ENCODE assay signal across 2 cellular contexts in the genomic region with DNA sequence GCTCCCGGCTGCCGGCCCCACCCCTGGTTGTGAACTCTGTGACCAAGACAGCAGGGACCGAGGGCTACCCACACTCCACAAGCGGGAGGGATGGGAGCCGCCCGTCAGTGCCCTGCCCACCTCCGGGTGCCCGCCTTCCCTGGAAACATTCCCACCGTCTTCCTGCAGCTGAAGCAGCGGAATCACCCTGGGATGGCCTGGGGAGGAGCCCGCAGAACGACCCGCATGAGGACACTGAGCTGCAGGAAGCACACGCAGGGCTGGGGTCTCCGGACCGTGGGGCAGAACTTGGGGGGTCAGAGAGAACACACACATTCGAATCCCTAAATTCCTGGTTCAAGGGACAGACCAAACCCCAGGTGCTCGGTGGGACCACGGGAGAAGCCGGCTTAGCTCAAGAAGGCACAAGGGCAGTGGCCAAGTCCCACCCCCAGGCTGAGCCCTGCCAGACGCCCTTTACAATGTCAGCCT.
TF ChIP-seq lines count a peak whose summit lies in the region.

No MANE protein-coding gene starts in this region.

TF ChIP-seq in SK-N-SH, 30 proteins besides CTCF, POLR2A, EP300 and RAD21 (continued from another document):
- TF ChIP-seq, protein P1, sequence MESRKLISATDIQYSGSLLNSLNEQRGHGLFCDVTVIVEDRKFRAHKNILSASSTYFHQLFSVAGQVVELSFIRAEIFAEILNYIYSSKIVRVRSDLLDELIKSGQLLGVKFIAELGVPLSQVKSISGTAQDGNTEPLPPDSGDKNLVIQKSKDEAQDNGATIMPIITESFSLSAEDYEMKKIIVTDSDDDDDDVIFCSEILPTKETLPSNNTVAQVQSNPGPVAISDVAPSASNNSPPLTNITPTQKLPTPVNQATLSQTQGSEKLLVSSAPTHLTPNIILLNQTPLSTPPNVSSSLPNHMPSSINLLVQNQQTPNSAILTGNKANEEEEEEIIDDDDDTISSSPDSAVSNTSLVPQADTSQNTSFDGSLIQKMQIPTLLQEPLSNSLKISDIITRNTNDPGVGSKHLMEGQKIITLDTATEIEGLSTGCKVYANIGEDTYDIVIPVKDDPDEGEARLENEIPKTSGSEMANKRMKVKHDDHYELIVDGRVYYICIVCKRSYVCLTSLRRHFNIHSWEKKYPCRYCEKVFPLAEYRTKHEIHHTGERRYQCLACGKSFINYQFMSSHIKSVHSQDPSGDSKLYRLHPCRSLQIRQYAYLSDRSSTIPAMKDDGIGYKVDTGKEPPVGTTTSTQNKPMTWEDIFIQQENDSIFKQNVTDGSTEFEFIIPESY (IDR thresholded peaks at IDR 0.05; ENCODE audit: borderline replicate concordance, low read depth): no peak
- TF ChIP-seq, protein P2, sequence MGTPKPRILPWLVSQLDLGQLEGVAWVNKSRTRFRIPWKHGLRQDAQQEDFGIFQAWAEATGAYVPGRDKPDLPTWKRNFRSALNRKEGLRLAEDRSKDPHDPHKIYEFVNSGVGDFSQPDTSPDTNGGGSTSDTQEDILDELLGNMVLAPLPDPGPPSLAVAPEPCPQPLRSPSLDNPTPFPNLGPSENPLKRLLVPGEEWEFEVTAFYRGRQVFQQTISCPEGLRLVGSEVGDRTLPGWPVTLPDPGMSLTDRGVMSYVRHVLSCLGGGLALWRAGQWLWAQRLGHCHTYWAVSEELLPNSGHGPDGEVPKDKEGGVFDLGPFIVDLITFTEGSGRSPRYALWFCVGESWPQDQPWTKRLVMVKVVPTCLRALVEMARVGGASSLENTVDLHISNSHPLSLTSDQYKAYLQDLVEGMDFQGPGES (IDR thresholded peaks at IDR 0.05; ENCODE audit: low read depth, low read length): no peak
- no peak for TF ChIP-seq FOXJ3 (CRISPR knock-in tag; IDR thresholded peaks at IDR 0.05)
- TF ChIP-seq GATA2 (CRISPR knock-in tag; IDR thresholded peaks at IDR 0.05): no peak
- TF ChIP-seq, protein P3, sequence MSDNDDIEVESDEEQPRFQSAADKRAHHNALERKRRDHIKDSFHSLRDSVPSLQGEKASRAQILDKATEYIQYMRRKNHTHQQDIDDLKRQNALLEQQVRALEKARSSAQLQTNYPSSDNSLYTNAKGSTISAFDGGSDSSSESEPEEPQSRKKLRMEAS (IDR thresholded peaks at IDR 0.05; ENCODE audit: low read depth): no peak
- no peak for TF ChIP-seq JUND (IDR thresholded peaks at IDR 0.05)
- no peak for TF ChIP-seq MXI1 (IDR thresholded peaks at IDR 0.05; ENCODE audit: low read depth, low read length)
- TF ChIP-seq MEF2A (IDR thresholded peaks at IDR 0.05; ENCODE audit: borderline replicate concordance, low read depth): no peak
- no peak for TF ChIP-seq ELF1 (IDR thresholded peaks at IDR 0.05)
- TF ChIP-seq, protein P4, sequence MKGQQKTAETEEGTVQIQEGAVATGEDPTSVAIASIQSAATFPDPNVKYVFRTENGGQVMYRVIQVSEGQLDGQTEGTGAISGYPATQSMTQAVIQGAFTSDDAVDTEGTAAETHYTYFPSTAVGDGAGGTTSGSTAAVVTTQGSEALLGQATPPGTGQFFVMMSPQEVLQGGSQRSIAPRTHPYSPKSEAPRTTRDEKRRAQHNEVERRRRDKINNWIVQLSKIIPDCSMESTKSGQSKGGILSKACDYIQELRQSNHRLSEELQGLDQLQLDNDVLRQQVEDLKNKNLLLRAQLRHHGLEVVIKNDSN (IDR thresholded peaks at IDR 0.05; ENCODE audit: borderline replicate concordance, low read depth): no peak
- TF ChIP-seq, protein P5, sequence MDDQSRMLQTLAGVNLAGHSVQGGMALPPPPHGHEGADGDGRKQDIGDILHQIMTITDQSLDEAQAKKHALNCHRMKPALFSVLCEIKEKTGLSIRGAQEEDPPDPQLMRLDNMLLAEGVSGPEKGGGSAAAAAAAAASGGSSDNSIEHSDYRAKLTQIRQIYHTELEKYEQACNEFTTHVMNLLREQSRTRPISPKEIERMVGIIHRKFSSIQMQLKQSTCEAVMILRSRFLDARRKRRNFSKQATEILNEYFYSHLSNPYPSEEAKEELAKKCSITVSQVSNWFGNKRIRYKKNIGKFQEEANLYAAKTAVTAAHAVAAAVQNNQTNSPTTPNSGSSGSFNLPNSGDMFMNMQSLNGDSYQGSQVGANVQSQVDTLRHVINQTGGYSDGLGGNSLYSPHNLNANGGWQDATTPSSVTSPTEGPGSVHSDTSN (IDR thresholded peaks at IDR 0.05): no peak
- no peak for TF ChIP-seq RFX5 (IDR thresholded peaks at IDR 0.05; ENCODE audit: low read length)
- TF ChIP-seq SMC3 (IDR thresholded peaks at IDR 0.05; ENCODE audit: low read depth, low read length): no peak

TF ChIP-seq in SK-N-SH treated with all-trans-retinoic acid at 6 μM for 48 hours, 23 proteins besides CTCF, POLR2A, EP300 and RAD21 (continued from another document):
- TF ChIP-seq, protein P6, sequence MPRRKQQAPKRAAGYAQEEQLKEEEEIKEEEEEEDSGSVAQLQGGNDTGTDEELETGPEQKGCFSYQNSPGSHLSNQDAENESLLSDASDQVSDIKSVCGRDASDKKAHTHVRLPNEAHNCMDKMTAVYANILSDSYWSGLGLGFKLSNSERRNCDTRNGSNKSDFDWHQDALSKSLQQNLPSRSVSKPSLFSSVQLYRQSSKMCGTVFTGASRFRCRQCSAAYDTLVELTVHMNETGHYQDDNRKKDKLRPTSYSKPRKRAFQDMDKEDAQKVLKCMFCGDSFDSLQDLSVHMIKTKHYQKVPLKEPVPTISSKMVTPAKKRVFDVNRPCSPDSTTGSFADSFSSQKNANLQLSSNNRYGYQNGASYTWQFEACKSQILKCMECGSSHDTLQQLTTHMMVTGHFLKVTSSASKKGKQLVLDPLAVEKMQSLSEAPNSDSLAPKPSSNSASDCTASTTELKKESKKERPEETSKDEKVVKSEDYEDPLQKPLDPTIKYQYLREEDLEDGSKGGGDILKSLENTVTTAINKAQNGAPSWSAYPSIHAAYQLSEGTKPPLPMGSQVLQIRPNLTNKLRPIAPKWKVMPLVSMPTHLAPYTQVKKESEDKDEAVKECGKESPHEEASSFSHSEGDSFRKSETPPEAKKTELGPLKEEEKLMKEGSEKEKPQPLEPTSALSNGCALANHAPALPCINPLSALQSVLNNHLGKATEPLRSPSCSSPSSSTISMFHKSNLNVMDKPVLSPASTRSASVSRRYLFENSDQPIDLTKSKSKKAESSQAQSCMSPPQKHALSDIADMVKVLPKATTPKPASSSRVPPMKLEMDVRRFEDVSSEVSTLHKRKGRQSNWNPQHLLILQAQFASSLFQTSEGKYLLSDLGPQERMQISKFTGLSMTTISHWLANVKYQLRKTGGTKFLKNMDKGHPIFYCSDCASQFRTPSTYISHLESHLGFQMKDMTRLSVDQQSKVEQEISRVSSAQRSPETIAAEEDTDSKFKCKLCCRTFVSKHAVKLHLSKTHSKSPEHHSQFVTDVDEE (CRISPR knock-in tag; IDR thresholded peaks at IDR 0.05): no peak
- no peak for TF ChIP-seq PPARA (CRISPR knock-in tag; IDR thresholded peaks at IDR 0.05; ENCODE audit: borderline replicate concordance)
- no peak for TF ChIP-seq GLIS3 (CRISPR knock-in tag; IDR thresholded peaks at IDR 0.05)
- TF ChIP-seq BACH2 (CRISPR knock-in tag; IDR thresholded peaks at IDR 0.05; ENCODE audit: borderline replicate concordance): no peak
- TF ChIP-seq SNAI2 (CRISPR knock-in tag; IDR thresholded peaks at IDR 0.05): no peak
- TF ChIP-seq OSR1 (CRISPR knock-in tag; IDR thresholded peaks at IDR 0.05): no peak
- no peak for TF ChIP-seq ZFP30 (CRISPR knock-in tag; IDR thresholded peaks at IDR 0.05)
- TF ChIP-seq CSDC2 (CRISPR knock-in tag; IDR thresholded peaks at IDR 0.05): no peak
- TF ChIP-seq ZNF70 (CRISPR knock-in tag; IDR thresholded peaks at IDR 0.05): no peak
TF ChIP-seq in SK-N-SH treated with all-trans-retinoic acid at 6 μM for 48 hours: peak in this region for 0.
